ENCODE assay signal across 1 cellular context in genomic region chr2:99974275-99974674, GRCh38.
TF ChIP-seq lines count a peak whose summit lies in the region.

No MANE protein-coding gene starts in this region.

TF ChIP-seq in HEK293, 187 proteins besides CTCF, POLR2A, EP300 and RAD21 (continued from another document):
- TF ChIP-seq SCRT2 (tag by site-specific recombination; IDR thresholded peaks at IDR 0.05) (peak; percentile 75), ZNF629 (tag by site-specific recombination; IDR thresholded peaks at IDR 0.05) (peak; percentile 65), ZNF48 (tag by site-specific recombination; IDR thresholded peaks at IDR 0.05) (no peak), ZNF23 (tag by site-specific recombination; IDR thresholded peaks at IDR 0.05; ENCODE audit: borderline replicate concordance) (no peak), MZF1 (tag by site-specific recombination; IDR thresholded peaks at IDR 0.05; ENCODE audit: borderline replicate concordance) (no peak), ZNF148 (tag by site-specific recombination; IDR thresholded peaks at IDR 0.05; ENCODE audit: borderline replicate concordance) (no peak), YY1 (tag by site-specific recombination; IDR thresholded peaks at IDR 0.05) (no peak), ZNF596 (tag by site-specific recombination; IDR thresholded peaks at IDR 0.05) (peak; percentile 21; the same call in 1 of the 2 replicates), ZNF324 (tag by site-specific recombination; IDR thresholded peaks at IDR 0.05) (0 out of 2 replicates have a peak, but pooled peaks have one; percentile 23), ZNF639 (tag by site-specific recombination; IDR thresholded peaks at IDR 0.05) (no peak), PRDM4 (tag by site-specific recombination; IDR thresholded peaks at IDR 0.05) (0 out of 2 replicates have a peak, but pooled peaks have one; percentile 23), KLF7 (tag by site-specific recombination; IDR thresholded peaks at IDR 0.05; ENCODE audit: borderline replicate concordance) (no peak), ZNF664 (tag by site-specific recombination; IDR thresholded peaks at IDR 0.05) (no peak), ZBTB44 (tag by site-specific recombination; IDR thresholded peaks at IDR 0.05) (peak; percentile 85), ZNF621 (tag by site-specific recombination; IDR thresholded peaks at IDR 0.05) (no peak), ZNF561 (tag by site-specific recombination; IDR thresholded peaks at IDR 0.05; ENCODE audit: borderline replicate concordance) (no peak), OSR2 (tag by site-specific recombination; IDR thresholded peaks at IDR 0.05) (peak; percentile 93), ZNF785 (tag by site-specific recombination; IDR thresholded peaks at IDR 0.05) (no peak), ATF2 (tag by site-specific recombination; IDR thresholded peaks at IDR 0.05; ENCODE audit: low read depth) (peak; percentile 34; the same call in 1 of the 2 replicates), TCF7L2 (IDR thresholded peaks at IDR 0.05; ENCODE audit: borderline replicate concordance, low read depth, low read length) (peak; percentile 60; the same call in 1 of the 2 replicates), ZNF350 (tag by site-specific recombination; IDR thresholded peaks at IDR 0.05) (no peak), ZNF501 (tag by site-specific recombination; IDR thresholded peaks at IDR 0.05) (no peak), HIC1 (tag by site-specific recombination; IDR thresholded peaks at IDR 0.05) (peak; percentile 53; the same call in 1 of the 2 replicates), ZSCAN18 (tag by site-specific recombination; IDR thresholded peaks at IDR 0.05) (no peak)
